18 cellular contexts compared by ENCODE assay signal in genomic region chr3:89173546-89173945, GRCh38.
A peak's percentile ranks its signal among the peaks of the same experiment; 100 is the strongest.
DNase-seq lines count a peak whose midpoint lies in the region; ATAC-seq and TF ChIP-seq lines count a peak whose summit lies in the region.
"Had no signal": no experiment of that assay in that cellular context is flagged by ENCODE, and none has a peak within 500 bp of the region (broad histone marks: within the 10 kb centered on the region; RNA-seq: fewer than 3 reads in every experiment).

No MANE protein-coding gene starts in this region.

- ATAC-seq in IMR-90 (ENCODE audit: low read depth): no peak
- ATAC-seq: GM23338 had no signal

- no peak overlapping the region for H2BK120ac ChIP-seq in IMR-90 (ENCODE audit: low read depth, low read length)

- POLR2A ChIA-PET in IMR-90 (lab: Charles Lee; ENCODE audit: unreplicated experiment): no interaction called here

- no peak overlapping the region for H3K56ac ChIP-seq in IMR-90 (ENCODE audit: extremely low read depth, insufficient read depth, low read length)

- peak; percentile 3 for DNase-seq in IMR-90
- DNase-seq in brain pericyte (ENCODE audit: low read depth, low spot score): peak; percentile 30
- DNase-seq in fibroblast of peridontal ligament (ENCODE audit: extremely low read depth): peak; percentile 71
- DNase-seq in stromal cell of bone marrow (ENCODE audit: low read depth): peak; percentile 33
- DNase-seq in NCI-H510A (lab: John Stamatoyannopoulos, UW): no peak
- no peak for DNase-seq in DMS114 treated with DMSO at 0.1 percent for 48 hours (lab: John Stamatoyannopoulos, UW; ENCODE audit: unreplicated experiment)
- DNase-seq in midbrain (lab: John Stamatoyannopoulos, UW): no peak
- DNase-seq: Karpas-422, NCI-H1105, NCI-H1436 treated with DMSO at 0.1 percent for 48 hours, NCI-H187 treated with DMSO at 0.1 percent for 48 hours, NCI-H2171 treated with DMSO at 0.1 percent for 48 hours, NCI-H345, NCI-H774, SIG-M5 had no signal

- no peak overlapping the region for H2BK15ac ChIP-seq in IMR-90 (ENCODE audit: low read depth, low read length)

- H4K5ac ChIP-seq in IMR-90 (ENCODE audit: low read depth, low read length): no peak overlapping the region

- H2AFZ ChIP-seq in IMR-90 (replicated peaks; ENCODE audit: low read length, poor library complexity): no peak overlapping the region
- H2AFZ ChIP-seq: GM23338 had no signal

- H4K20me1 ChIP-seq in IMR-90 (ENCODE audit: insufficient read depth, low read length): no peaks in the 10 kb centered on the region

- no peaks in the 10 kb centered on the region for H3K36me3 ChIP-seq in IMR-90 (ENCODE audit: control insufficient read depth, insufficient read depth, low read length)
- H3K36me3 ChIP-seq: HAP-1 had no signal

- intact Hi-C loops in IMR-90 (cut with micrococcal nuclease): no loop called here

- H2AK5ac ChIP-seq in IMR-90 (ENCODE audit: low read depth, low read length): no peak overlapping the region

- H3K4me1 ChIP-seq in IMR-90 (ENCODE audit: control insufficient read depth, insufficient read depth, low read length): no peaks in the 10 kb centered on the region

- H2AK9ac ChIP-seq in IMR-90 (replicated peaks; ENCODE audit: low read depth, low read length, poor library complexity): no peak overlapping the region

- no peaks in the 10 kb centered on the region for H3K27me3 ChIP-seq in IMR-90 (ENCODE audit: control insufficient read depth, insufficient read depth, low read length)

- H3K79me1 ChIP-seq in IMR-90 (ENCODE audit: low read depth in 1 of 2, low read length in 2 of 2): no peaks in the 10 kb centered on the region

- TF ChIP-seq RAD21 in IMR-90 (IDR thresholded peaks at IDR 0.05; ENCODE audit: low read length): no peak

- no peak for TF ChIP-seq POLR2A in IMR-90 (IDR thresholded peaks at IDR 0.05; ENCODE audit: low read depth, low read length)

- no peak overlapping the region for H3K9ac ChIP-seq in IMR-90 (ENCODE audit: low read depth, low read length)

- H3K18ac ChIP-seq in IMR-90 (ENCODE audit: low read depth, low read length): no peak overlapping the region

- CTCF ChIA-PET in IMR-90 (lab: Yijun Ruan, JAX): no interaction called here

- H4K8ac ChIP-seq in IMR-90 (ENCODE audit: low read depth in 2 of 2, low read length in 2 of 2): no peak overlapping the region

- dilution Hi-C loops in IMR-90 (cut with HindIII; ENCODE audit: low sequenced_read_pairs, unreplicated experiment): no loop called here

- no peak overlapping the region for H3K4ac ChIP-seq in IMR-90 (ENCODE audit: low read depth, low read length)

- H2BK5ac ChIP-seq in IMR-90 (ENCODE audit: low read depth, low read length, poor library complexity, severe bottlenecking): no peak overlapping the region

- H3K14ac ChIP-seq in IMR-90 (replicated peaks; ENCODE audit: low read depth, low read length): no peak overlapping the region

- H4K91ac ChIP-seq in IMR-90 (ENCODE audit: insufficient read depth, low read depth, low read length): no peak overlapping the region

- H3K27ac ChIP-seq in IMR-90 (ENCODE audit: insufficient read depth, low read length): no peak overlapping the region
- H3K27ac ChIP-seq: SK-N-MC had no signal

- H2BK20ac ChIP-seq in IMR-90 (ENCODE audit: low read depth, low read length): no peak overlapping the region

- H3K4me3 ChIP-seq in IMR-90 (ENCODE audit: insufficient read depth, low read depth, low read length): no peak overlapping the region
- H3K4me3 ChIP-seq: GM23338, HAP-1, SK-N-MC had no signal

- no TSS peak for BruUV-seq in IMR-90 (replicated peaks; lab: Mats Ljungman, UMichigan)

- in situ Hi-C loops in IMR-90 (cut with MboI; ENCODE audit: low sequenced_read_pairs): no loop called here

- no peak overlapping the region for H3K23ac ChIP-seq in IMR-90 (ENCODE audit: low read depth, low read length)

- no peaks in the 10 kb centered on the region for H3K9me3 ChIP-seq in IMR-90 (ENCODE audit: control insufficient read depth, insufficient read depth, low read length)
- H3K9me3 ChIP-seq: HAP-1 had no signal

- no peak overlapping the region for H3K4me2 ChIP-seq in IMR-90 (ENCODE audit: low read depth, low read length)
- H3K4me2 ChIP-seq: GM23338 had no signal

- no peak for TF ChIP-seq CTCF in IMR-90 (conservative IDR thresholded peaks at IDR 0.05; ENCODE audit: low read depth, low read length)

- no peaks in the 10 kb centered on the region for H3K9me1 ChIP-seq in IMR-90 (ENCODE audit: insufficient read depth, low read length)

TF ChIP-seq in IMR-90, 13 proteins besides CTCF, POLR2A, EP300 and RAD21:
- TF ChIP-seq MAFK (IDR thresholded peaks at IDR 0.05; ENCODE audit: low read depth, low read length): no peak
- no peak for TF ChIP-seq NFE2L2 (IDR thresholded peaks at IDR 0.05; ENCODE audit: low read depth, low read length)
- no peak for TF ChIP-seq BHLHE40 (IDR thresholded peaks at IDR 0.05; ENCODE audit: low read depth, low read length)
- TF ChIP-seq CHD1 (IDR thresholded peaks at IDR 0.05; ENCODE audit: low read depth, low read length): no peak
- no peak for TF ChIP-seq MXI1 (IDR thresholded peaks at IDR 0.05; ENCODE audit: borderline replicate concordance, low read depth, low read length)
- no peak for TF ChIP-seq RFX5 (IDR thresholded peaks at IDR 0.05; ENCODE audit: low read depth, low read length)
- TF ChIP-seq USF2 (IDR thresholded peaks at IDR 0.05; ENCODE audit: low read depth, low read length): no peak
- no peak for TF ChIP-seq MAZ (IDR thresholded peaks at IDR 0.05; ENCODE audit: borderline replicate concordance, low read depth, low read length)
- TF ChIP-seq CEBPB (IDR thresholded peaks at IDR 0.05; ENCODE audit: low read depth, low read length): no peak
- TF ChIP-seq SMC3 (IDR thresholded peaks at IDR 0.05; ENCODE audit: low read depth, low read length): no peak
- TF ChIP-seq FOS (IDR thresholded peaks at IDR 0.05; ENCODE audit: low read depth, low read length): no peak
- no peak for TF ChIP-seq RCOR1 (IDR thresholded peaks at IDR 0.05; ENCODE audit: insufficient replicate concordance, low read length)
- TF ChIP-seq ELK1 (IDR thresholded peaks at IDR 0.05; ENCODE audit: borderline replicate concordance, low read depth, low read length): no peak

Comparison
In these comparisons a context has a peak if more than half of its experiments do, and no peak if none do; other contexts are left out.
1. DNase-seq: peak in IMR-90 (single experiment), brain pericyte (single experiment), fibroblast of peridontal ligament (single experiment) and stromal cell of bone marrow (single experiment); none in NCI-H510A (single experiment), DMS114 treated with DMSO at 0.1 percent for 48 hours (single experiment) and midbrain (single experiment).